3 cellular contexts compared by ENCODE assay signal in genomic region chr12:8760076-8760475, GRCh38.
DNase-seq lines count a peak whose midpoint lies in the region; ATAC-seq and TF ChIP-seq lines count a peak whose summit lies in the region.
"Not testable (repeated sequence)": the region's sequence is repeated elsewhere in the genome, so short reads cannot be mapped to it uniquely, and the experiment has no call there.

No MANE protein-coding gene starts in this region.

- not testable (repeated sequence) for ATAC-seq in GM23338

- H3K27ac ChIP-seq in GM23338 (ENCODE audit: low read depth) (peak overlapping the region; percentile 34; the same call in 1 of the 2 replicates), SJCRH30 (0 out of 2 replicates have a peak overlapping the region, but pooled peaks have one; percentile 18)
- H3K27ac ChIP-seq in HEK293 (ENCODE audit: extremely low read depth, low read depth, low read length): not testable (repeated sequence)

- H3K4me3 ChIP-seq in GM23338; HEK293 (ENCODE audit: low read depth, low read length); SJCRH30: not testable (repeated sequence)

- H3K79me2 ChIP-seq in GM23338 (replicated peaks; ENCODE audit: insufficient read depth): peaks cover 73% of the 10 kb centered on the region

- H3K4me2 ChIP-seq in GM23338: not testable (repeated sequence)

- DNase-seq in GM23338 (ENCODE audit: low spot score); SJCRH30: not testable (repeated sequence)

- not testable (repeated sequence) for H3K27me3 ChIP-seq in GM23338 (ENCODE audit: insufficient read depth); SJCRH30

- peaks cover 16% of the 10 kb centered on the region for H3K4me1 Mint-ChIP-seq in GM23338

- H3K4me1 ChIP-seq in GM23338 (ENCODE audit: insufficient read depth): peaks cover 12% of the 10 kb centered on the region
- not testable (repeated sequence) for H3K4me1 ChIP-seq in HEK293 (ENCODE audit: control insufficient read depth, insufficient read depth, low read length); SJCRH30

- H3K36me3 ChIP-seq in GM23338 (ENCODE audit: insufficient read depth) (peaks cover 40% of the 10 kb centered on the region), HEK293 (ENCODE audit: control insufficient read depth in 2 of 2, insufficient read depth in 1 of 2, low read length in 2 of 2) (peaks cover 17 to 31% of the 10 kb centered on the region in 2 experiments), SJCRH30 (peaks cover 35% of the 10 kb centered on the region)

- H3K36me3 Mint-ChIP-seq in GM23338 (ENCODE audit: low read depth): peaks cover 58% of the 10 kb centered on the region

- not testable (repeated sequence) for H3K9me3 Mint-ChIP-seq in GM23338

- CTCF ChIA-PET in HEK293 (lab: Yijun Ruan, JAX): not testable (repeated sequence)

- not testable (repeated sequence) for TF ChIP-seq CTCF in GM23338 (conservative IDR thresholded peaks at IDR 0.05; ENCODE audit: low read depth in 2 of 2); HEK293 (tag by site-specific recombination; IDR thresholded peaks at IDR 0.05)

- H3K4me3 Mint-ChIP-seq in GM23338: not testable (repeated sequence)

- H3F3A ChIP-seq in GM23338 (replicated peaks; ENCODE audit: low read depth): not testable (repeated sequence)

- H2AFZ ChIP-seq in GM23338: not testable (repeated sequence)

- H3K9me3 ChIP-seq in HEK293 (ENCODE audit: control insufficient read depth, insufficient read depth, low read depth, low read length); SJCRH30 (replicated peaks): not testable (repeated sequence)

- POLR2A ChIA-PET in HEK293 (lab: Yijun Ruan, JAX): not testable (repeated sequence)

- not testable (repeated sequence) for H3K27me3 Mint-ChIP-seq in GM23338 (ENCODE audit: insufficient read depth, low read depth, poor library complexity)

- H3K9me2 ChIP-seq in GM23338 (ENCODE audit: insufficient read depth): not testable (repeated sequence)

- not testable (repeated sequence) for H3K27ac Mint-ChIP-seq in GM23338

- H4K20me1 ChIP-seq in GM23338 (replicated peaks; ENCODE audit: insufficient read depth): peaks cover 47% of the 10 kb centered on the region

TF ChIP-seq in HEK293, 187 proteins besides CTCF, POLR2A, EP300 and RAD21:
- TF ChIP-seq ZNF580 (tag by site-specific recombination; IDR thresholded peaks at IDR 0.05) (0 out of 2 replicates have a peak, but pooled peaks have one; percentile 49), ZNF146 (tag by site-specific recombination; IDR thresholded peaks at IDR 0.05) (peak; percentile 92)
